1 cellular context compared by ENCODE assay signal in the genomic region with DNA sequence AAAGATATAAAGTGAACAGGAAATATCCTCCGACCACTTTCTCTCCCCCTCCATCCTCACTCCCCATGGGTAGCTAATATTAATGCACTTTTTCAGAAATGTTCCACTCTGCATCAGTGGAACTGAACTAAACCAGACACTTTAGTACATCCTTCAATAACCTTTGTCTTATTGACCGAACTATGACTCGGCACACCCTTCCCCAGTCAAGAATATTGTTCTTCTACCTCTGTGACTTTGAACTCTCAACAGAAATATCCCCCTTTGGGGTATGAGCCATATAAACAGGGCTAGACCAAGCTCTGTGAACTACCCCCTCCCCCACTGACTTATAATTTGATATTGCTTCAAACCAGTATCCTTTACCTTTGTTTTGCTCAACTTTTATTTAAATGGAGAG.
TF ChIP-seq lines count a peak whose summit lies in the region.

No MANE protein-coding gene starts in this region.

TF ChIP-seq in A549, 52 proteins besides CTCF, POLR2A, EP300 and RAD21 (continued from another document):
- TF ChIP-seq CBX8 (IDR thresholded peaks at IDR 0.05) (no peak), KDM1A (IDR thresholded peaks at IDR 0.05; ENCODE audit: low read depth) (no peak), RNF2 (IDR thresholded peaks at IDR 0.05; ENCODE audit: borderline replicate concordance, low read depth) (no peak), CBX2 (IDR thresholded peaks at IDR 0.05; ENCODE audit: borderline replicate concordance, low read depth) (no peak), FOSL2 (IDR thresholded peaks at IDR 0.05) (no peak), FOSL2 (CRISPR knock-in tag; IDR thresholded peaks at IDR 0.05) (no peak), BCL3 (IDR thresholded peaks at IDR 0.05) (no peak), PBX3 (IDR thresholded peaks at IDR 0.05) (no peak), EHF (CRISPR knock-in tag; IDR thresholded peaks at IDR 0.05) (no peak), PHF8 (IDR thresholded peaks at IDR 0.05; ENCODE audit: borderline replicate concordance, low read depth) (no peak), MYC (IDR thresholded peaks at IDR 0.05; ENCODE audit: borderline replicate concordance, low read length) (no peak), ZNF302 (CRISPR knock-in tag; IDR thresholded peaks at IDR 0.05) (no peak)
- TF ChIP-seq, protein P1, sequence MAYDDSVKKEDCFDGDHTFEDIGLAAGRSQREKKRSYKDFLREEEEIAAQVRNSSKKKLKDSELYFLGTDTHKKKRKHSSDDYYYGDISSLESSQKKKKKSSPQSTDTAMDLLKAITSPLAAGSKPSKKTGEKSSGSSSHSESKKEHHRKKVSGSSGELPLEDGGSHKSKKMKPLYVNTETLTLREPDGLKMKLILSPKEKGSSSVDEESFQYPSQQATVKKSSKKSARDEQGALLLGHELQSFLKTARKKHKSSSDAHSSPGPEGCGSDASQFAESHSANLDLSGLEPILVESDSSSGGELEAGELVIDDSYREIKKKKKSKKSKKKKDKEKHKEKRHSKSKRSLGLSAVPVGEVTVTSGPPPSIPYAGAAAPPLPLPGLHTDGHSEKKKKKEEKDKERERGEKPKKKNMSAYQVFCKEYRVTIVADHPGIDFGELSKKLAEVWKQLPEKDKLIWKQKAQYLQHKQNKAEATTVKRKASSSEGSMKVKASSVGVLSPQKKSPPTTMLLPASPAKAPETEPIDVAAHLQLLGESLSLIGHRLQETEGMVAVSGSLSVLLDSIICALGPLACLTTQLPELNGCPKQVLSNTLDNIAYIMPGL (CRISPR knock-in tag; IDR thresholded peaks at IDR 0.05; ENCODE audit: borderline replicate concordance), result no peak
